In the genomic region with DNA sequence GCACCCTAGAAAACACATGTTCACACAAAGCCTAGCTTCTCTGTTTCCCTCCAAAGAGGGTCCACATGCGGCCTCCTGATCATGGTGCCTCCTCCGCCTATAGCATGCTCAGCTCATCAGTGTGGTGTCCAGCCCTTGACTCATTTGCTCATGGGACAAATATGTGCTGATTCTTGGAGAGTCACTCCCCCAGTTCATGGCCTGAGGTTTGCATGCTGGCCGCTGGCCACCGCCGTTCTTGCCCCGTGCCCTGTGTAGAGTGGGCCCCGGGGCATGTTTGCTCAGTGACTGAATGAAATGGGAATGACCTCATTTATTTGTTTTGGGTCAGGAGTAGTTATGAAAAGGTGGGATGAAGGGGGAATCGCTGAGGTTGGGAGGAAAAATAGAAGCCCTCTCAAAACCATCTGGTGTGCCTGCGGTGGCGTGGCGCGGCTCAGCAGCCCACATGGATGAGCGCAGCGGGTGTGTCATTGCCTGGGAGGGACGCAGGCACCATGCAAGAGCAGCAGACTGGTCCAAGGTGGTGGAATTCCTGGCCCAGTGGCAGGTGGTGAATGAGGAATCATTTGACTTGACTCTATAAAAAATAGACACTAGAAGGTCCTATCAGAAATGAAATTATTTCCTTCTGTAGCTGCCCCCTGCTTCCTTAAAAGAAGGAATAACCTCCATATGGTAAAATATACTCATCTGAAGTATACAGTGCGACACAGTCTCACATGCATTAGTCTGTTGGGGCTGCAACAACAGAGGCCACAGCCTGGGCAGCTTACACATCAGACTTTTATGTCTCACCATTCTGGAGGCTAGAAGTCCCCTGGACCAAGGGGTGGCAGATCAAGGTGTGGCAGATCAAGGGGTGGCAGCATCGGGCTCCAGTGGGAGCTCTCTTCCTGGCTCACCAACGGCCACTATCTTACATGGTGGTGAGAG, we compare ENCODE assay signal across 10 cellular contexts. TPM values are rescaled to one million over a fixed set of nuclear protein-coding genes. Genes with fewer than 3 reads are reported as not detected.
DNase-seq lines count a peak whose midpoint lies in the region; ATAC-seq, FAIRE-seq and TF ChIP-seq lines count a peak whose summit lies in the region.
"Had no signal": no experiment of that assay in that cellular context is flagged by ENCODE, and none has a peak within 500 bp of the region (broad histone marks: within the 10 kb centered on the region; RNA-seq: fewer than 3 reads in every experiment).

No MANE protein-coding gene starts in this region.

- H3K56ac ChIP-seq in H1 (replicated peaks; ENCODE audit: insufficient read length, low read depth, low read length): no peak overlapping the region

- H3K27ac Mint-ChIP-seq in activated CD8-positive, alpha-beta memory T cell treated with anti-CD3 and anti-CD28 coated beads, Interleukin-2, amount 10 ng/mL, durations not matched to agents 7 days and 5 days: no peak overlapping the region
- H3K27ac Mint-ChIP-seq: effector memory CD8-positive, alpha-beta T cell had no signal

- no peak for TF ChIP-seq RAD21 in H1 (IDR thresholded peaks at IDR 0.05 in 1 of 2, conservative IDR thresholded peaks at IDR 0.05 in 1 of 2; ENCODE audit: low read depth in 2 of 2, low read length in 2 of 2)

- no peak overlapping the region for H3K18ac ChIP-seq in H1 (ENCODE audit: extremely low read depth, low read length)

- peak; percentile 65 for ATAC-seq in sciatic nerve
- no peak for ATAC-seq in activated CD8-positive, alpha-beta memory T cell treated with anti-CD3 and anti-CD28 coated beads, Interleukin-2, amount 10 ng/mL, durations not matched to agents 7 days and 5 days
- no peak for ATAC-seq in GM18873 (IDR thresholded peaks at IDR 0.05; ENCODE audit: low FRiP score, unreplicated experiment)
- ATAC-seq: effector memory CD8-positive, alpha-beta T cell had no signal

- H2BK12ac ChIP-seq in H1 (ENCODE audit: low read depth, low read length): no peak overlapping the region

- H2BK120ac ChIP-seq in H1 (replicated peaks; ENCODE audit: low read depth, low read length): no peak overlapping the region

- no peak overlapping the region for H3K4me3 Mint-ChIP-seq in activated CD8-positive, alpha-beta memory T cell treated with anti-CD3 and anti-CD28 coated beads, Interleukin-2, amount 10 ng/mL, durations not matched to agents 7 days and 5 days
- H3K4me3 Mint-ChIP-seq: effector memory CD8-positive, alpha-beta T cell had no signal

- H2BK20ac ChIP-seq in H1 (ENCODE audit: low read length): no peak overlapping the region

- no peaks in the 10 kb centered on the region for H3K9me3 Mint-ChIP-seq in activated CD8-positive, alpha-beta memory T cell treated with anti-CD3 and anti-CD28 coated beads, Interleukin-2, amount 10 ng/mL, durations not matched to agents 7 days and 5 days (ENCODE audit: low read depth)
- H3K9me3 Mint-ChIP-seq: effector memory CD8-positive, alpha-beta T cell had no signal

- TF ChIP-seq EP300 in H1 (IDR thresholded peaks at IDR 0.05; ENCODE audit: borderline replicate concordance in 1 of 2, low read depth in 2 of 2, low read length in 2 of 2): no peak

- H2BK15ac ChIP-seq in H1 (ENCODE audit: low read length): no peak overlapping the region

- no peak overlapping the region for H3K27ac ChIP-seq in H1 (ENCODE audit: low read depth, low read length)

- peak; percentile 80 for DNase-seq in GOT3 (lab: John Stamatoyannopoulos, UW)
- DNase-seq in NCI-H748 treated with DMSO at 0.1 percent for 48 hours (lab: John Stamatoyannopoulos, UW): peak; percentile 44
- no peak for DNase-seq in H1 (ENCODE audit: low read depth in 1 of 2, low spot score in 2 of 2)
- DNase-seq in sciatic nerve (ENCODE audit: low spot score): no peak
- no peak for DNase-seq in activated CD8-positive, alpha-beta memory T cell treated with anti-CD3 and anti-CD28 coated beads, Interleukin-2, amount 10 ng/mL, durations not matched to agents 7 days and 5 days
- no peak for DNase-seq in T-helper 1 cell
- DNase-seq in NCI-H526 treated with DMSO at 0.1 percent for 48 hours (lab: John Stamatoyannopoulos, UW): no peak
- DNase-seq: effector memory CD8-positive, alpha-beta T cell had no signal

- peaks cover 7 to 14% (median 9%) of the 10 kb centered on the region in 4 experiments; a peak in 6 of 7 replicates for H3K4me1 ChIP-seq in H1 (replicated peaks in 1 of 4; ENCODE audit: control insufficient read depth in 3 of 4, insufficient read depth in 4 of 4, low read length in 3 of 4)

- intact Hi-C loops in sciatic nerve (cut with DNase I): no loop called here

- H3K23ac ChIP-seq in H1 (ENCODE audit: insufficient read length): no peak overlapping the region

- no peak for TF ChIP-seq POLR2A in H1 (IDR thresholded peaks at IDR 0.05; ENCODE audit: control extremely low read depth in 1 of 2, low read depth in 2 of 2, low read length in 2 of 2)

- TF ChIP-seq CTCF in H1 (IDR thresholded peaks at IDR 0.05; ENCODE audit: control extremely low read depth in 1 of 3, insufficient read depth in 1 of 3, low read depth in 1 of 3, low read length in 3 of 3): no peak

- no peaks in the 10 kb centered on the region for H3K4me1 Mint-ChIP-seq in activated CD8-positive, alpha-beta memory T cell treated with anti-CD3 and anti-CD28 coated beads, Interleukin-2, amount 10 ng/mL, durations not matched to agents 7 days and 5 days

- H4K8ac ChIP-seq in H1 (ENCODE audit: extremely low read depth, insufficient read depth, low read length): peak overlapping the region; percentile 35; the same call in 1 of the 2 replicates

- H3K36me3 Mint-ChIP-seq in activated CD8-positive, alpha-beta memory T cell treated with anti-CD3 and anti-CD28 coated beads, Interleukin-2, amount 10 ng/mL, durations not matched to agents 7 days and 5 days: no peaks in the 10 kb centered on the region

- POLR2A ChIA-PET in H1 (lab: Charles Lee; ENCODE audit: partially characterized antibody): interaction anchor here (0.8 kb wide), 1 partner anchor 26 kb away, joined by 3 read pairs; no protein-coding TSS in a partner anchor

- no peak for FAIRE-seq in H1 (lab: Jason Lieb, UNC)
- FAIRE-seq: GM12891 had no signal

- H3K14ac ChIP-seq in H1 (ENCODE audit: insufficient read length): no peak overlapping the region

- H3K79me1 ChIP-seq in H1 (ENCODE audit: low read depth, low read length): no peaks in the 10 kb centered on the region

- peaks cover 12% of the 10 kb centered on the region for H3K27me3 Mint-ChIP-seq in activated CD8-positive, alpha-beta memory T cell treated with anti-CD3 and anti-CD28 coated beads, Interleukin-2, amount 10 ng/mL, durations not matched to agents 7 days and 5 days

- H3K36me3 ChIP-seq in H1 (ENCODE audit: control insufficient read depth in 2 of 4, insufficient read depth in 4 of 4, low read length in 3 of 4): no peaks in the 10 kb centered on the region

- WGBS in H1 (ENCODE audit: extremely low coverage in 1 of 2, insufficient coverage in 1 of 2, insufficient read length in 1 of 2, insufficient replicate concordance in 2 of 2, low coverage in 1 of 2, low lambda C conversion rate in 2 of 2, missing lambda C conversion rate in 1 of 2), 2 experiments: 90% methylated on average over 18 of the region's 18 CpGs; no CpG with 5 or more reads in 1 of the 2 experiments

- H3K23me2 ChIP-seq in H1 (ENCODE audit: low read depth, low read length): no peaks in the 10 kb centered on the region

- no peak overlapping the region for H4K5ac ChIP-seq in H1 (ENCODE audit: insufficient read length, low read depth, low read length)

- CTCF ChIA-PET in H1 (lab: Charles Lee; ENCODE audit: partially characterized antibody): no interaction called here
- CTCF ChIA-PET in activated CD8-positive, alpha-beta memory T cell treated with anti-CD3 and anti-CD28 coated beads, Interleukin-2, amount 10 ng/mL, durations not matched to agents 7 days and 5 days (lab: Charles Lee): no interaction called here

- no peak overlapping the region for H3K4me2 ChIP-seq in H1 (ENCODE audit: insufficient read depth in 1 of 2, low read depth in 2 of 2, low read length in 2 of 2)

- H2AFZ ChIP-seq in H1 (ENCODE audit: low read length): no peak overlapping the region

- no peak overlapping the region for H4K91ac ChIP-seq in H1 (replicated peaks; ENCODE audit: insufficient read length, low read length)

- no peaks in the 10 kb centered on the region for H4K20me1 ChIP-seq in H1 (replicated peaks in 1 of 2; ENCODE audit: control insufficient read depth in 1 of 2, insufficient read depth in 2 of 2, low read length in 2 of 2)

- H3K27me3 ChIP-seq in H1 (replicated peaks in 1 of 4; ENCODE audit: control insufficient read depth in 3 of 4, extremely low read depth in 1 of 4, insufficient read depth in 3 of 4, low read length in 3 of 4): peaks cover 0 to 6% (median 2%) of the 10 kb centered on the region in 4 experiments; a peak in 2 of 7 replicates

- H3K9me3 ChIP-seq in H1 (ENCODE audit: insufficient read depth in 2 of 2, low read depth in 1 of 2, low read length in 1 of 2): no peaks in the 10 kb centered on the region

- H2BK5ac ChIP-seq in H1 (ENCODE audit: low read depth, low read length): no peak overlapping the region

- no peak overlapping the region for H2AK5ac ChIP-seq in H1 (ENCODE audit: low read depth, low read length)

- no peak overlapping the region for H3K4me3 ChIP-seq in H1 (ENCODE audit: extremely low read depth in 1 of 4, insufficient read depth in 2 of 4, low read depth in 3 of 4, low read length in 4 of 4)

- H3K79me2 ChIP-seq in H1 (ENCODE audit: control insufficient read depth in 1 of 2, insufficient read depth in 2 of 2, low read length in 2 of 2): no peaks in the 10 kb centered on the region

- H3K4ac ChIP-seq in H1 (replicated peaks; ENCODE audit: insufficient read length, low read depth, low read length): no peak overlapping the region

- no peak overlapping the region for H3K9ac ChIP-seq in H1 (replicated peaks in 1 of 4; ENCODE audit: extremely low read depth in 1 of 4, low read depth in 3 of 4, low read length in 3 of 4)

TF ChIP-seq in H1, 55 proteins besides CTCF, POLR2A, EP300 and RAD21 (continues in another document):
- TF ChIP-seq POU5F1 (IDR thresholded peaks at IDR 0.05; ENCODE audit: low read depth, low read length): no peak
- TF ChIP-seq KDM1A (IDR thresholded peaks at IDR 0.05; ENCODE audit: borderline replicate concordance, low read length): no peak
- no peak for TF ChIP-seq KDM4A (IDR thresholded peaks at IDR 0.05; ENCODE audit: low read depth, low read length, severe bottlenecking)
- no peak for TF ChIP-seq CTBP2 (IDR thresholded peaks at IDR 0.05; ENCODE audit: borderline replicate concordance, insufficient read depth, insufficient read length, low read length)

RNA-seq across cellular contexts. Expression of a gene that starts 31.7 kb away (rescaled TPM):
- total RNA-seq in H1 (2021; fragmentation: NEBNext Ultra II Directional; extraction: Animal tissue kit (Norgen Biotek cat#: 25700)): 5.1 and 6.4 TPM in 2 replicates
- 2.7 and 3.6 TPM in 2 replicates for polyA plus RNA-seq in H1 (2011; rRNA removed)
- polyA plus RNA-seq in H1 (2011; cell fraction: cytosol; rRNA removed): 3.5 TPM
- 5.6 TPM for polyA plus RNA-seq in H1 (2011; cell fraction: nucleus; rRNA removed)
- polyA plus RNA-seq in H1 (2012, experiment 1 of 2): 3.2 to 4.7 TPM (median 4.0 TPM) in 4 replicates
- polyA plus RNA-seq in H1 (2012, experiment 2 of 2): 2.0 TPM
- polyA plus RNA-seq in H1 (2013, experiment 1 of 2): 6.6 TPM
- polyA plus RNA-seq in H1 (2013, experiment 2 of 2): 6.2 TPM
- 4.0 and 7.3 TPM in 2 replicates for polyA minus RNA-seq in H1 (2011; rRNA and poly(A)+ RNA removed)
- 4.4 TPM for polyA minus RNA-seq in H1 (2011; cell fraction: cytosol; rRNA and poly(A)+ RNA removed)
- 4.8 TPM for polyA minus RNA-seq in H1 (2011; cell fraction: nucleus; rRNA and poly(A)+ RNA removed)
- 118 TPM for total RNA-seq in sciatic nerve
- total RNA-seq in activated CD8-positive, alpha-beta memory T cell treated with anti-CD3 and anti-CD28 coated beads, Interleukin-2, amount 10 ng/mL, durations not matched to agents 7 days and 5 days: not detected

Comparison
In these comparisons a context has a peak if more than half of its experiments do, and no peak if none do; other contexts are left out.
1. DNase-seq: peak in GOT3 (single experiment) and NCI-H748 treated with DMSO at 0.1 percent for 48 hours (single experiment); none in H1 (0 of 2), sciatic nerve (single experiment), activated CD8-positive, alpha-beta memory T cell treated with anti-CD3 and anti-CD28 coated beads, Interleukin-2, amount 10 ng/mL, durations not matched to agents 7 days and 5 days (single experiment), T-helper 1 cell (0 of 5) and NCI-H526 treated with DMSO at 0.1 percent for 48 hours (single experiment).
2. RNA of a gene that starts 31.7 kb away (total RNA-seq): 118 TPM in sciatic nerve (single experiment); 5.1 to 6.4 TPM in H1 and not detected in activated CD8-positive, alpha-beta memory T cell treated with anti-CD3 and anti-CD28 coated beads, Interleukin-2, amount 10 ng/mL, durations not matched to agents 7 days and 5 days; every median in the first group is over 10 times any median in the second.